In genomic region chr3:36992806-36993325, GRCh38 we compare ENCODE assay signal across 8 cellular contexts. TPM values are rescaled to one million over a fixed set of nuclear protein-coding genes. Genes with fewer than 3 reads are reported as not detected.
DNase-seq lines count a peak whose midpoint lies in the region; ATAC-seq and TF ChIP-seq lines count a peak whose summit lies in the region.

Gene EPM2AIP1, minus strand, starts transcription at chr3:36993131. Its CDS starts 54 bp downstream, at chr3:36993077.

- WGBS in mesodermal cell (ENCODE audit: insufficient coverage in 2 of 2), 2 experiments, result 0% methylated on average over 34 to 44 of the region's 48 CpGs

- RAD21 ChIA-PET in HCT116 (lab: Charles Lee; ENCODE audit: low non-redundant PET in 1 of 2, low total read pairs in 2 of 2, uncharacterized antibody in 2 of 2, unreplicated experiment in 2 of 2), result interaction anchor here in 1 of 2 experiments (0.8 kb wide), 1 partner anchor 34 kb away, joined by 3 read pairs; no protein-coding TSS in a partner anchor

- H4K20me1 ChIP-seq in HCT116 (ENCODE audit: insufficient read depth) (no peaks in the 10 kb centered on the region), OCI-LY7 (ENCODE audit: insufficient read depth, low read length) (peaks cover 38% of the 10 kb centered on the region)

- peak within 1 kb of the TSS; percentile 79 for H3K9ac ChIP-seq in HCT116 (ENCODE audit: low read length)

- H3K4me1 ChIP-seq in HCT116 (ENCODE audit: control insufficient read depth in 1 of 2, insufficient read depth in 2 of 2, low read length in 2 of 2) (peaks cover 4 to 21% of the 10 kb centered on the region in 2 experiments; a peak in 2 of 4 replicates), OCI-LY7 (ENCODE audit: insufficient read depth, low read length, poor library complexity, severe bottlenecking) (peaks cover 33% of the 10 kb centered on the region), mesodermal cell (ENCODE audit: control insufficient read depth, insufficient read depth, low read length, poor library complexity, severe bottlenecking) (peaks cover 22% of the 10 kb centered on the region)

- H3K79me2 ChIP-seq in HCT116 (ENCODE audit: insufficient read depth, low read length) (peaks cover 61% of the 10 kb centered on the region), OCI-LY7 (ENCODE audit: insufficient read depth, low read depth, low read length) (peaks cover 82% of the 10 kb centered on the region)

- ATAC-seq in GM18502 (IDR thresholded peaks at IDR 0.05; ENCODE audit: poor library complexity, unreplicated experiment) (peak; percentile 86), HCT116 (peak; percentile 91)

- CTCF ChIA-PET in HCT116 (lab: Charles Lee) (interaction anchor here (1.0 to 2.2 kb wide), 4 partner anchors 11 to 60 kb away, joined by 3 to 14 read pairs (median 4); no protein-coding TSS in a partner anchor), OCI-LY7 (lab: Charles Lee; ENCODE audit: unreplicated experiment) (interaction anchor here (0.8 to 2.4 kb wide), 5 partner anchors 23 to 116 kb away, joined by 3 to 7 read pairs (median 4); partner anchors contain the start of gene TRANK1)

- peak within 1 kb of the TSS; percentile 87 for H3K4me2 ChIP-seq in HCT116 (ENCODE audit: low read length)
- peak within 1 kb of the TSS; percentile 94 for H3K4me2 ChIP-seq in OCI-LY7 (ENCODE audit: low read length)

- peak within 1 kb of the TSS; percentile 57 to 76 for H3K4me3 ChIP-seq in HCT116 (replicated peaks in 1 of 2; ENCODE audit: low read depth in 1 of 2, low read length in 2 of 2)
- H3K4me3 ChIP-seq in OCI-LY7 (ENCODE audit: low read depth, low read length, poor library complexity, severe bottlenecking), result peak within 1 kb of the TSS; percentile 83
- peak within 1 kb of the TSS; percentile 85 for H3K4me3 ChIP-seq in coronary artery
- H3K4me3 ChIP-seq in mesodermal cell (ENCODE audit: extremely low read depth, insufficient read depth, low read length, poor library complexity, severe bottlenecking), result peak within 1 kb of the TSS; percentile 59

- no peak for DNase-seq in HCT116 (ENCODE audit: low read depth, low spot score)
- no peak for DNase-seq in OCI-LY7 (ENCODE audit: low spot score)
- DNase-seq in coronary artery (ENCODE audit: low spot score), result peak; percentile 99
- no peak for DNase-seq in ureter (ENCODE audit: low spot score)
- no peak for DNase-seq in stimulated activated naive CD4-positive, alpha-beta T cell treated with Interleukin-2 at 50 U/mL for 16 hours (lab: John Stamatoyannopoulos, UW)
- DNase-seq in NCI-H2107 treated with DMSO at 0.1 percent for 48 hours (lab: John Stamatoyannopoulos, UW; ENCODE audit: unreplicated experiment), result no peak

- H2AFZ ChIP-seq in HCT116 (ENCODE audit: low read depth, low read length, poor library complexity, severe bottlenecking) (no peak within 1 kb of the TSS), OCI-LY7 (ENCODE audit: low read length) (peak within 1 kb of the TSS; percentile 79)

- intact Hi-C loops in HCT116 (cut with micrococcal nuclease) (loop anchor here (10.0 kb wide), 1 partner anchor 222 kb away; no protein-coding TSS in a partner anchor), OCI-LY7 (cut with micrococcal nuclease; ENCODE audit: unreplicated experiment) (loop anchor here (2.0 kb wide), 1 partner anchor 80 kb away; no protein-coding TSS in a partner anchor)

- H3K9me2 ChIP-seq in HCT116 (ENCODE audit: insufficient read depth), result no peaks in the 10 kb centered on the region
- no peaks in the 10 kb centered on the region for H3K9me2 ChIP-seq in OCI-LY7 (ENCODE audit: insufficient read depth, low read length)

- H3K27me3 ChIP-seq in HCT116 (ENCODE audit: insufficient read depth, low read length), result no peaks in the 10 kb centered on the region

- H3K27ac ChIP-seq in HCT116 (ENCODE audit: low read depth, low read length), result peak within 1 kb of the TSS; percentile 90
- peak within 1 kb of the TSS; percentile 81 for H3K27ac ChIP-seq in OCI-LY7 (ENCODE audit: low read depth, low read length, poor library complexity, severe bottlenecking)
- peak within 1 kb of the TSS; percentile 98 for H3K27ac ChIP-seq in coronary artery
- H3K27ac ChIP-seq in mesodermal cell (ENCODE audit: low read depth, low read length, severe bottlenecking), result peak within 1 kb of the TSS; percentile 99

- peaks cover 7 to 13% of the 10 kb centered on the region in 2 experiments; a peak in 3 of 4 replicates for H3K36me3 ChIP-seq in HCT116 (ENCODE audit: control insufficient read depth in 1 of 2, insufficient read depth in 2 of 2, low read length in 2 of 2)
- peaks cover 72% of the 10 kb centered on the region for H3K36me3 ChIP-seq in OCI-LY7 (ENCODE audit: insufficient read depth, low read length)
- peaks cover 60% of the 10 kb centered on the region for H3K36me3 ChIP-seq in mesodermal cell (ENCODE audit: control insufficient read depth, insufficient read depth, low read length)

- POLR2A ChIA-PET in HCT116 (lab: Charles Lee), result interaction anchor here (0.6 to 2.1 kb wide), 6 partner anchors 23 to 228 kb away, joined by 3 to 8 read pairs (median 4); no protein-coding TSS in a partner anchor
- POLR2A ChIA-PET in OCI-LY7 (lab: Charles Lee), result interaction anchor here (0.7 to 4.2 kb wide), 24 partner anchors 12 to 189 kb away, joined by 3 to 21 read pairs (median 4); no protein-coding TSS in a partner anchor

- no peaks in the 10 kb centered on the region for H3K9me3 ChIP-seq in HCT116 (ENCODE audit: control insufficient read depth in 1 of 2, insufficient read depth in 1 of 2, low read depth in 1 of 2, low read length in 2 of 2)
- H3K9me3 ChIP-seq in OCI-LY7 (ENCODE audit: low read length), result no peaks in the 10 kb centered on the region
- H3K9me3 ChIP-seq in mesodermal cell (ENCODE audit: control insufficient read depth, low read length), result no peaks in the 10 kb centered on the region

- TF ChIP-seq CTCF in HCT116 (IDR thresholded peaks at IDR 0.05 in 2 of 3, conservative IDR thresholded peaks at IDR 0.05 in 1 of 3; ENCODE audit: borderline replicate concordance in 1 of 3, insufficient read depth in 1 of 3, low read depth in 2 of 3, low read length in 2 of 3), result 0 out of 6 replicates have a peak, but pooled peaks of 1 of the 3 experiments have one; percentile 7
- peak; percentile 54 for TF ChIP-seq CTCF in OCI-LY7 (conservative IDR thresholded peaks at IDR 0.05; ENCODE audit: low read length)
- no peak for TF ChIP-seq CTCF in coronary artery (IDR thresholded peaks at IDR 0.05)

- no peak; the same call in 1 of the 2 replicates for TF ChIP-seq RAD21 in HCT116 (IDR thresholded peaks at IDR 0.05; ENCODE audit: low read depth)

- TF ChIP-seq POLR2A in HCT116 (IDR thresholded peaks at IDR 0.05; ENCODE audit: borderline replicate concordance, extremely low read depth, insufficient read depth, insufficient read length), result no peak

- no TSS peak for BruUV-seq in HCT116 (replicated peaks; lab: Mats Ljungman, UMichigan)
- BruUV-seq in OCI-LY7 (replicated peaks; lab: Mats Ljungman, UMichigan), result no TSS peak

TF ChIP-seq in HCT116, 20 proteins besides CTCF, POLR2A, EP300 and RAD21:
- TF ChIP-seq JUND (IDR thresholded peaks at IDR 0.05) (0 out of 2 replicates have a peak, but pooled peaks have one; percentile 25), ELF1 (IDR thresholded peaks at IDR 0.05; ENCODE audit: borderline replicate concordance, low read depth) (no peak), REST (IDR thresholded peaks at IDR 0.05; ENCODE audit: low read depth) (no peak), SIN3A (IDR thresholded peaks at IDR 0.05; ENCODE audit: low read depth) (peak; percentile 23; the same call in 1 of the 2 replicates), CEBPB (IDR thresholded peaks at IDR 0.05; ENCODE audit: low read depth) (no peak), MAX (IDR thresholded peaks at IDR 0.05) (peak; percentile 56), EZH2 (IDR thresholded peaks at IDR 0.05) (no peak), YY1 (IDR thresholded peaks at IDR 0.05; ENCODE audit: extremely low read depth, insufficient replicate concordance, low read depth, low read length) (peak; percentile 74), CBX3 (IDR thresholded peaks at IDR 0.05; ENCODE audit: low read depth) (peak; percentile 84), POLR2AphosphoS5 (IDR thresholded peaks at IDR 0.05; ENCODE audit: low read depth, low read length) (peak; percentile 82), TCF7L2 (IDR thresholded peaks at IDR 0.05; ENCODE audit: borderline replicate concordance, extremely low read depth, insufficient read depth, insufficient read length) (no peak), ZFX (IDR thresholded peaks at IDR 0.05) (peak; percentile 52; the same call in 1 of the 2 replicates)

RNA-seq across cellular contexts. Expression of gene EPM2AIP1, which starts in this region (rescaled TPM):
- total RNA-seq in HCT116 (2021; ENCODE audit: unreplicated experiment) (8.7 TPM), OCI-LY7 (2022) (31.7 and 39.1 TPM in 2 replicates), ureter (35.4 TPM)
- 2.1 and 2.5 TPM in 2 replicates for polyA plus RNA-seq in HCT116 (2012)
- 35.7 and 40.7 TPM in 2 replicates for total RNA-seq in OCI-LY7 (2014; rRNA removed; shearing (Covaris generic))
- 11.2 TPM for polyA plus RNA-seq in mesodermal cell (2013, experiment 1 of 2)
- 14.5 TPM for polyA plus RNA-seq in mesodermal cell (2013, experiment 2 of 2)
